ENCODE assay signal across 8 cellular contexts in the genomic region with DNA sequence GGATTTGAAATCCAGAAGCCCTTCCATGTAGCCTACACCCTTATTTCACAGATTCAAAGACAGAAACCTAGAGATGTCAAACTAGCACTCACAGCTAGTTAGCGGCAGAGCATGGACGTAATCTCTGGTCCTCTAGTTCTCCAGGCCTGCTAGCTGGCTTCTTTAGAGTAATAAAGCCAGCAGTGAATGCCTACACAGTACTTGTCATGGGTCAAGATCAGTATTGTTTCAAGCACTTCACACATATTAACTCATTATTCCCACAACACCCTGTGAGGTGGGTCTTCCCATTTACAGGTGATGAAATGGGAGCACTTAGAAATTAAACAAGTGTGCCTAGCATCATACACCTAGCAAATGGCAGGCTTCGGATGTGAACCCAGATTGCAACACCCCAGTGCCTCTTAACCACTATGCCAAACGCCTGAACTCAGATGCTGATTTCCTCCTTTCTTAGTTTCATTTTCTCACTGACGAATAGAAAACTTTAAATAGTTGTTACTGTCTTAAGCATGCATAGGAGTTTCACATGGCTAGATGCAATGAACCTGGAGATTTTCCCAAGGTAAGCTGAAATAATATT. TPM values are rescaled to one million over a fixed set of nuclear protein-coding genes. Genes with fewer than 3 reads are reported as not detected.
DNase-seq lines count a peak whose midpoint lies in the region; ATAC-seq and TF ChIP-seq lines count a peak whose summit lies in the region.

No MANE protein-coding gene starts in this region.

- no peak for TF ChIP-seq CTCF in brain microvascular endothelial cell (IDR thresholded peaks at IDR 0.05; ENCODE audit: low read depth, low read length, missing control alignments)

- no peaks in the 10 kb centered on the region for H3K36me3 ChIP-seq in brain microvascular endothelial cell (replicated peaks)

- intact Hi-C loops in left colon (cut with DNase I, micrococcal nuclease) = no loop called here

- H3K27me3 ChIP-seq in brain microvascular endothelial cell (replicated peaks) = no peaks in the 10 kb centered on the region

- peak; percentile 95 for ATAC-seq in HG02943 (IDR thresholded peaks at IDR 0.05; ENCODE audit: low read depth, unreplicated experiment)
- ATAC-seq in left colon = peak; percentile 38

- peak; percentile 18 for DNase-seq in activated CD8-positive, alpha-beta memory T cell treated with anti-CD3 and anti-CD28 coated beads, Interleukin-2, amount 50 U/mL, for 4 hours
- no peak for DNase-seq in activated CD8-positive, alpha-beta memory T cell treated with anti-CD3 and anti-CD28 coated beads, Interleukin-2, amount 50 U/mL, for 48 hours
- DNase-seq in OCI-M1 (lab: John Stamatoyannopoulos, UW) (peak; percentile 75), left colon (no peak), putamen (ENCODE audit: low spot score) (no peak), brain microvascular endothelial cell (no peak), amniotic stem cell (lab: John Stamatoyannopoulos, UW) (no peak)

- in situ Hi-C loops in brain microvascular endothelial cell (cut with HindIII; ENCODE audit: low pct_ligation_motif_present, low sequenced_read_pairs) = no loop called here

- H3K27ac ChIP-seq in brain microvascular endothelial cell = no peak overlapping the region

- no peak overlapping the region for H3K4me3 ChIP-seq in brain microvascular endothelial cell (ENCODE audit: low read depth, low read length)

RNA-seq across cellular contexts. Expression of gene ZBTB14, which starts 14.5 kb away (rescaled TPM):
- total RNA-seq in left colon = 1 to 10 TPM; 8.9 to 9.9 TPM

Comparison
In these comparisons a context has a peak if more than half of its experiments do, and no peak if none do; other contexts are left out.
1. DNase-seq: peak in activated CD8-positive, alpha-beta memory T cell treated with anti-CD3 and anti-CD28 coated beads, Interleukin-2, amount 50 U/mL, for 4 hours (single experiment) and OCI-M1 (single experiment); none in activated CD8-positive, alpha-beta memory T cell treated with anti-CD3 and anti-CD28 coated beads, Interleukin-2, amount 50 U/mL, for 48 hours (single experiment), left colon (0 of 2), putamen (single experiment), brain microvascular endothelial cell (single experiment) and amniotic stem cell (single experiment).